In genomic region chr11:116771935-116772334, GRCh38 we compare ENCODE assay signal across 1 cellular context.
TF ChIP-seq lines count a peak whose summit lies in the region.

No MANE protein-coding gene starts in this region.

TF ChIP-seq in liver, 16 proteins besides CTCF, POLR2A, EP300 and RAD21 (continued from another document):
- no peak for TF ChIP-seq HNF4G (IDR thresholded peaks at IDR 0.05)
- TF ChIP-seq GABPA (IDR thresholded peaks at IDR 0.05 in 1 of 2, conservative IDR thresholded peaks at IDR 0.05 in 1 of 2) = no peak
- no peak for TF ChIP-seq SP1 (IDR thresholded peaks at IDR 0.05)
- TF ChIP-seq FOXA2 (IDR thresholded peaks at IDR 0.05) = no peak
